15 cellular contexts compared by ENCODE assay signal in the genomic region with DNA sequence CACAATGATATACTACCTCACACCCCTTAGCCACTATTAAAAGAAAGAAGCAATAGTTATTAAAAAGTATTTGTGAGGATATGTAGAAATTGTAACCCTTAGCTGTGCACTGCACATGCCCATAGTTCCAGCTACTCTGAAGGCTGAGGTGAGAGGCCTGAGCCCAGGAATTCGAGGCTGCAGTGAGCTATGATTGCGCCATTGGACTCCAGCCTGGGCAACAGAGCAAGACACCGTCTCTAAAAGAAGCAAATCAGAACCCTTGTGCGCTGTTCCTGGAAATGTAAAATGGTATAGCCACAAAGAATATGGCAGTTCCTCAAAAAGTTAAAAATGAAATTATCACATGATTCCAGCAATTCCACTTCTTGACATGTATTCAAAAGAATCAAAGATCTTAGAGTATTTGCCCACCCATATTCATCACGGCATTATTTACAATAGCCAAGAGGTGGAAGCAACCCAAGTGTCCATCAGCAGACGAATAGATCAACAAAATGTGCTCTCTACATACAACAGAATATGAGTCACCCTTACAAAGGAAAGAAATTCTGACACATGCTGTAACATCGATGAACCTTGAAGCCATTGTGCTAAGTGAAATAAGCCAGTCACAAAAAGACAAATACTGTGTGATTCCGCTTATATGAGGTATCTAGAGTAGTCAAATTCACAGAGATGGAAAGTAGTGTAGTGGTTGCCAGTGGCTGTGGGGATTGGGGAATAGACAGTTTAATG. TPM values are rescaled to one million over a fixed set of nuclear protein-coding genes. Genes with fewer than 3 reads are reported as not detected.
DNase-seq lines count a peak whose midpoint lies in the region; ATAC-seq lines count a peak whose summit lies in the region.
"Had no signal": no experiment of that assay in that cellular context is flagged by ENCODE, and none has a peak within 500 bp of the region (broad histone marks: within the 10 kb centered on the region; RNA-seq: fewer than 3 reads in every experiment).

No MANE protein-coding gene starts in this region.

- ATAC-seq in HG02981 (IDR thresholded peaks at IDR 0.05; ENCODE audit: unreplicated experiment), result no peak
- ATAC-seq: CD8-positive, alpha-beta T cell had no signal

- DNase-seq in EL (peak; percentile 6), MV-4-11 (lab: John Stamatoyannopoulos, UW) (peak; percentile 1), dermis blood vessel endothelial cell (peak; percentile 6), kidney tubule cell (ENCODE audit: low spot score) (peak; percentile 59), activated gamma-delta T cell (lab: John Stamatoyannopoulos, UW) (no peak), SHP77 (lab: John Stamatoyannopoulos, UW) (no peak)
- DNase-seq: CD8-positive, alpha-beta T cell; H9; KBM-7; NCI-H1092 treated with DMSO at 0.1 percent for 48 hours; NCI-H1694; NCI-H2107; NCI-H226; NCI-H526 had no signal

RNA-seq across cellular contexts. Expression of gene YLPM1, which starts 23.7 kb away (rescaled TPM):
- 32.3 and 45.9 TPM in 2 replicates for total RNA-seq in dermis blood vessel endothelial cell

RNA-seq across cellular contexts. Expression of gene FCF1, which starts 26.5 kb away (rescaled TPM):
- total RNA-seq in dermis blood vessel endothelial cell, result 29.6 and 52.5 TPM in 2 replicates

RNA-seq across cellular contexts. Expression of gene AREL1, which starts 26.6 kb away (rescaled TPM):
- 27.6 and 33.9 TPM in 2 replicates for total RNA-seq in dermis blood vessel endothelial cell

Comparison
In these comparisons a context has a peak if more than half of its experiments do, and no peak if none do; other contexts are left out.
1. DNase-seq: peak in EL (single experiment), MV-4-11 (single experiment), dermis blood vessel endothelial cell (single experiment) and kidney tubule cell (single experiment); none in activated gamma-delta T cell (single experiment) and SHP77 (0 of 2).